21 cellular contexts compared by ENCODE assay signal in genomic region chr11:62948765-62949320, GRCh38. TPM values are rescaled to one million over a fixed set of nuclear protein-coding genes. Genes with fewer than 3 reads are reported as not detected.
A peak's percentile ranks its signal among the peaks of the same experiment; 100 is the strongest.
DNase-seq lines count a peak whose midpoint lies in the region; ATAC-seq, FAIRE-seq and TF ChIP-seq lines count a peak whose summit lies in the region.
"Had no signal": no experiment of that assay in that cellular context is flagged by ENCODE, and none has a peak within 500 bp of the region (broad histone marks: within the 10 kb centered on the region; RNA-seq: fewer than 3 reads in every experiment).

No MANE protein-coding gene starts in this region.

- H3K4me3 ChIP-seq in GM23338 (no peak overlapping the region), OCI-LY3 (ENCODE audit: low read length) (no peak overlapping the region), small intestine (ENCODE audit: low read depth in 1 of 2, low read length in 2 of 2) (no peak overlapping the region)
- H3K4me3 ChIP-seq: A549 had no signal

- H3K9me2 ChIP-seq in GM23338 (ENCODE audit: insufficient read depth) = 0 out of 2 replicates have a peak, but pooled peaks cover 2% of the 10 kb centered on the region

- TF ChIP-seq CTCF in GM23338 (conservative IDR thresholded peaks at IDR 0.05; ENCODE audit: low read depth in 2 of 2) = no peak
- no peak for TF ChIP-seq CTCF in OCI-LY3 (IDR thresholded peaks at IDR 0.05; ENCODE audit: low read depth, low read length)
- no peak for TF ChIP-seq CTCF in osteocyte (IDR thresholded peaks at IDR 0.05)

- H4K20me1 ChIP-seq in GM23338 (replicated peaks; ENCODE audit: insufficient read depth) = no peaks in the 10 kb centered on the region
- no peaks in the 10 kb centered on the region for H4K20me1 ChIP-seq in OCI-LY3 (ENCODE audit: insufficient read depth, low read length)

- H3K27me3 Mint-ChIP-seq in GM23338 (ENCODE audit: insufficient read depth, low read depth, poor library complexity) (peaks cover 8% of the 10 kb centered on the region), osteocyte (ENCODE audit: unreplicated experiment) (peaks cover 28% of the 10 kb centered on the region), T-helper 17 cell (peaks cover 62% of the 10 kb centered on the region)

- WGBS in small intestine, 3 donors = 77 to 80% (median 79%) methylated on average over 7 of the region's 7 CpGs

- no peak overlapping the region for H3K4me3 Mint-ChIP-seq in GM23338
- no peak overlapping the region for H3K4me3 Mint-ChIP-seq in osteocyte (ENCODE audit: unreplicated experiment)
- H3K4me3 Mint-ChIP-seq in T-helper 17 cell = no peak overlapping the region
- H3K4me3 Mint-ChIP-seq: CD4-positive, CD25-positive, alpha-beta regulatory T cell; CD8-positive, alpha-beta T cell had no signal

- FAIRE-seq in small intestine (lab: Jason Lieb, UNC) = no peak
- FAIRE-seq: A549, GM12892, H1 had no signal

- H3F3A ChIP-seq in GM23338 (replicated peaks; ENCODE audit: low read depth) = 0 out of 2 replicates have a peak, but pooled peaks cover 5% of the 10 kb centered on the region

- H3K9me3 ChIP-seq in OCI-LY3 (ENCODE audit: insufficient read depth, low read length) (no peaks in the 10 kb centered on the region), T-helper 17 cell (ENCODE audit: control insufficient read depth, low read length, poor library complexity, severe bottlenecking) (no peaks in the 10 kb centered on the region), small intestine (ENCODE audit: control insufficient read depth, low read depth) (no peaks in the 10 kb centered on the region)
- H3K9me3 ChIP-seq: Caco-2 had no signal

- no peak overlapping the region for H3K9ac ChIP-seq in OCI-LY3 (ENCODE audit: low read length)

- no peak overlapping the region for H3K27ac Mint-ChIP-seq in GM23338
- H3K27ac Mint-ChIP-seq in osteocyte (ENCODE audit: unreplicated experiment) = no peak overlapping the region
- H3K27ac Mint-ChIP-seq in T-helper 17 cell = no peak overlapping the region
- H3K27ac Mint-ChIP-seq: CD4-positive, CD25-positive, alpha-beta regulatory T cell; CD8-positive, alpha-beta T cell had no signal

- DNase-seq in GM23338 (ENCODE audit: low spot score) = no peak
- peak; percentile 34 for DNase-seq in left kidney (ENCODE audit: low read depth, low spot score)
- peak; percentile 76 for DNase-seq in osteocyte (ENCODE audit: extremely low spot score, unreplicated experiment)
- no peak for DNase-seq in T-helper 17 cell
- DNase-seq in activated gamma-delta T cell (lab: John Stamatoyannopoulos, UW) = no peak
- no peak for DNase-seq in small intestine
- no peak for DNase-seq in NCI-H2196 (lab: John Stamatoyannopoulos, UW; ENCODE audit: unreplicated experiment)
- DNase-seq: 8988T; C1 segment of cervical spinal cord; Caco-2; CD4-positive, CD25-positive, alpha-beta regulatory T cell; CD8-positive, alpha-beta T cell; DMS153; DND-41; H7; HCEC 1CT had no signal

- H3K27me3 ChIP-seq in GM23338 (ENCODE audit: insufficient read depth) (no peaks in the 10 kb centered on the region), OCI-LY3 (ENCODE audit: low read depth, low read length) (peaks cover 12% of the 10 kb centered on the region), small intestine (ENCODE audit: control insufficient read depth in 2 of 2, insufficient read depth in 2 of 2, low read length in 2 of 2) (no peaks in the 10 kb centered on the region)

- H3K79me2 ChIP-seq in GM23338 (replicated peaks; ENCODE audit: insufficient read depth) (no peaks in the 10 kb centered on the region), OCI-LY3 (ENCODE audit: low read length) (no peaks in the 10 kb centered on the region)

- peak overlapping the region; percentile 23; the same call in 1 of the 2 replicates for H2AFZ ChIP-seq in GM23338
- peak overlapping the region; percentile 41; the same call in 1 of the 2 replicates for H2AFZ ChIP-seq in OCI-LY3 (ENCODE audit: low read depth, low read length)

- no peak for ATAC-seq in GM23338
- no peak for ATAC-seq in T-helper 17 cell
- ATAC-seq: CD8-positive, alpha-beta T cell had no signal

- H3K9me3 Mint-ChIP-seq in GM23338 = no peaks in the 10 kb centered on the region; the same call in 2 of the 3 replicates
- peaks cover 4% of the 10 kb centered on the region for H3K9me3 Mint-ChIP-seq in osteocyte (ENCODE audit: unreplicated experiment)
- H3K9me3 Mint-ChIP-seq: CD4-positive, CD25-positive, alpha-beta regulatory T cell; CD8-positive, alpha-beta T cell had no signal

- H3K27ac ChIP-seq in GM23338 (ENCODE audit: low read depth) = no peak overlapping the region
- H3K27ac ChIP-seq in OCI-LY3 (ENCODE audit: low read length) = no peak overlapping the region
- H3K27ac ChIP-seq in small intestine (ENCODE audit: low read depth in 1 of 2, low read length in 1 of 2) = no peak overlapping the region
- H3K27ac ChIP-seq: A549 had no signal

- H3K36me3 Mint-ChIP-seq in GM23338 (ENCODE audit: low read depth) = no peaks in the 10 kb centered on the region
- H3K36me3 Mint-ChIP-seq in osteocyte (ENCODE audit: unreplicated experiment) = no peaks in the 10 kb centered on the region
- peaks cover 4% of the 10 kb centered on the region for H3K36me3 Mint-ChIP-seq in T-helper 17 cell (ENCODE audit: low read depth)
- H3K36me3 Mint-ChIP-seq: CD4-positive, CD25-positive, alpha-beta regulatory T cell; CD8-positive, alpha-beta T cell had no signal

- H3K36me3 ChIP-seq in GM23338 (ENCODE audit: insufficient read depth) (no peaks in the 10 kb centered on the region), OCI-LY3 (replicated peaks; ENCODE audit: low read depth, low read length) (no peaks in the 10 kb centered on the region), small intestine (ENCODE audit: control insufficient read depth in 2 of 2, insufficient read depth in 2 of 2, low read length in 2 of 2) (no peaks in the 10 kb centered on the region)

- H3K4me1 Mint-ChIP-seq in GM23338 (no peaks in the 10 kb centered on the region), osteocyte (ENCODE audit: unreplicated experiment) (no peaks in the 10 kb centered on the region), T-helper 17 cell (no peaks in the 10 kb centered on the region)
- H3K4me1 Mint-ChIP-seq: CD4-positive, CD25-positive, alpha-beta regulatory T cell had no signal

- no peak overlapping the region for H3K4me2 ChIP-seq in GM23338
- no peak overlapping the region for H3K4me2 ChIP-seq in OCI-LY3 (ENCODE audit: low read length)
- H3K4me2 ChIP-seq: A549 had no signal

- no peaks in the 10 kb centered on the region for H3K4me1 ChIP-seq in GM23338 (ENCODE audit: insufficient read depth)
- H3K4me1 ChIP-seq in OCI-LY3 (ENCODE audit: low read length) = no peaks in the 10 kb centered on the region
- H3K4me1 ChIP-seq in small intestine (ENCODE audit: control insufficient read depth in 2 of 2, insufficient read depth in 1 of 2, low read depth in 1 of 2, low read length in 1 of 2) = no peaks in the 10 kb centered on the region
- H3K4me1 ChIP-seq: A549, Caco-2 had no signal

TF ChIP-seq in GM23338, 12 proteins besides CTCF, POLR2A, EP300 and RAD21 (continues in another document):
- TF ChIP-seq ZNF331 (CRISPR knock-in tag; IDR thresholded peaks at IDR 0.05; ENCODE audit: low read depth) (no peak), NANOG (IDR thresholded peaks at IDR 0.05; ENCODE audit: borderline replicate concordance) (no peak), EZH2phosphoT487 (IDR thresholded peaks at IDR 0.05; ENCODE audit: unreplicated experiment) (no peak), EZH2 (IDR thresholded peaks at IDR 0.05; ENCODE audit: low read depth, unreplicated experiment) (no peak), STAT1 (IDR thresholded peaks at IDR 0.05; ENCODE audit: unreplicated experiment) (no peak), ZNF114 (CRISPR knock-in tag; IDR thresholded peaks at IDR 0.05) (no peak), CREB1 (CRISPR knock-in tag; IDR thresholded peaks at IDR 0.05; ENCODE audit: low read depth) (no peak), POLR2AphosphoS5 (IDR thresholded peaks at IDR 0.05; ENCODE audit: low read depth) (no peak)

RNA-seq across cellular contexts. Expression of gene CHRM1, which starts 27.7 kb away (rescaled TPM):
- 0.14 TPM in 1 of 2 replicates, not detected in the other for total RNA-seq in GM23338 (2014; rRNA removed; shearing (Covaris generic))
- 0.30 and 0.44 TPM in 2 replicates for polyA plus RNA-seq in GM23338 (2016; fragmentation: Nextera tagmentation; extraction: Ambion mirVana)
- total RNA-seq in osteocyte = 0.27 and 0.31 TPM in 2 replicates
- total RNA-seq in T-helper 17 cell = not detected
- polyA plus RNA-seq in small intestine = 1 to 10 TPM in 1 of 3 donors, not detected in 2; 1.1 TPM
- total RNA-seq: Caco-2; CD4-positive, CD25-positive, alpha-beta regulatory T cell; CD8-positive, alpha-beta T cell; H1; H7 had no signal
- polyA plus RNA-seq: A549; BJ; CD4-positive, CD25-positive, alpha-beta regulatory T cell had no signal

RNA-seq across cellular contexts. Expression of gene SLC22A6, which starts 35.9 kb away (rescaled TPM):
- total RNA-seq in GM23338 (2014; rRNA removed; shearing (Covaris generic)) = not detected in 2 replicates
- not detected in 2 replicates for polyA plus RNA-seq in GM23338 (2016; fragmentation: Nextera tagmentation; extraction: Ambion mirVana)
- not detected in 2 replicates for total RNA-seq in osteocyte
- total RNA-seq in T-helper 17 cell = not detected
- not detected for polyA plus RNA-seq in small intestine
- total RNA-seq: Caco-2; CD4-positive, CD25-positive, alpha-beta regulatory T cell; CD8-positive, alpha-beta T cell; H1; H7 had no signal
- polyA plus RNA-seq: A549; BJ; CD4-positive, CD25-positive, alpha-beta regulatory T cell; H1 had no signal

Comparison
In these comparisons a context has a peak if more than half of its experiments do, and no peak if none do; other contexts are left out.
1. DNase-seq: peak in left kidney (single experiment) and osteocyte (single experiment); none in GM23338 (single experiment), T-helper 17 cell (0 of 3), activated gamma-delta T cell (single experiment), small intestine (single experiment) and NCI-H2196 (single experiment).